In the genomic region with DNA sequence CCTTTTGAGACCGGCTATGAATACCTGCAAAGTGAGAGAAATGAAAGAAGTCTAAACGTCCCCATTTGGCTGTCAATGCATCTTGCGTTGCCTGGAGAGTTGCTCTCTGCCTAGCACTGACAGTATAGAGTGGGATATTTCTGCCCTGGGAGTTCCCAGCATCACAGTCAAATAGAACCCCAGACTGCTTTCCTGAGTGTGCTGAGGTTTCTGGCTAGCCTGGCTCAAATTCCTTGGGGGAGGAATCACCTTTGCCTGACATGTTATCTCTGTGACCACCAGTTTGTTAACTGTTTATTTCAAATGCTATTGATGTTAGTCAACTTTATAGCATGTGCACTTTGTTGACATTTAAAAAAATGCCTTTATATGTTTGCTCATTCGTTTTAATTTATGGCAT, we compare ENCODE assay signal across 16 cellular contexts.
"Had no signal": no experiment of that assay in that cellular context is flagged by ENCODE, and none has a peak within 500 bp of the region (broad histone marks: within the 10 kb centered on the region; RNA-seq: fewer than 3 reads in every experiment).

No MANE protein-coding gene starts in this region.

- H3K9me3 ChIP-seq: body of pancreas, tibial nerve, vagina had no signal

- H3K4me3 ChIP-seq: body of pancreas, tibial nerve, vagina had no signal

- ATAC-seq: activated CD8-positive, alpha-beta T cell treated with anti-CD3 and anti-CD28 coated beads for 36 hours; activated T-helper 17 cell treated with anti-CD3 and anti-CD28 coated beads, Interleukin-2, amount 50 U/mL, for 72 hours; body of pancreas; natural killer cell; stimulated activated naive CD8-positive, alpha-beta T cell treated with anti-CD3 and anti-CD28 coated beads, Interleukin-15, Interleukin-2, amounts not matched to agents 100 U/mL and 50 U/mL, for 24 hours had no signal

- H3K9me3 Mint-ChIP-seq: activated CD4-positive, alpha-beta T cell treated with anti-CD3 and anti-CD28 coated beads, Interleukin-2, amount 10 ng/mL, durations not matched to agents 24 days and 14 days; activated CD8-positive, alpha-beta T cell treated with anti-CD3 and anti-CD28 coated beads for 36 hours; activated naive CD8-positive, alpha-beta T cell treated with anti-CD3 and anti-CD28 coated beads for 36 hours; activated T-helper 17 cell treated with anti-CD3 and anti-CD28 coated beads, Interleukin-2, amount 50 U/mL, for 72 hours; natural killer cell had no signal

- H3K27ac Mint-ChIP-seq: activated CD4-positive, alpha-beta T cell treated with anti-CD3 and anti-CD28 coated beads, Interleukin-2, amount 10 ng/mL, durations not matched to agents 24 days and 14 days; activated CD8-positive, alpha-beta T cell treated with anti-CD3 and anti-CD28 coated beads for 36 hours; activated naive CD8-positive, alpha-beta T cell treated with anti-CD3 and anti-CD28 coated beads for 36 hours; activated T-helper 17 cell treated with anti-CD3 and anti-CD28 coated beads, Interleukin-2, amount 50 U/mL, for 72 hours; natural killer cell had no signal

- H3K27ac ChIP-seq: body of pancreas, parathyroid adenoma, tibial nerve, vagina had no signal

- DNase-seq: activated CD4-positive, alpha-beta T cell treated with anti-CD3 and anti-CD28 coated beads, Interleukin-2, amount 10 ng/mL, durations not matched to agents 24 days and 14 days; activated CD8-positive, alpha-beta T cell treated with anti-CD3 and anti-CD28 coated beads for 36 hours; activated naive CD4-positive, alpha-beta T cell; activated naive CD8-positive, alpha-beta T cell treated with anti-CD3 and anti-CD28 coated beads for 36 hours; activated T-cell treated with anti-CD3 and anti-CD28 coated beads, Interleukin-2, amount 50 U/mL, for 1 hour; amniotic stem cell; body of pancreas; foreskin melanocyte; natural killer cell; stimulated activated CD4-positive, alpha-beta T cell treated with anti-CD3 and anti-CD28 coated beads, Interleukin-2, amount 100 ng/mL, for 24 hours; stimulated activated naive CD8-positive, alpha-beta T cell treated with anti-CD3 and anti-CD28 coated beads, Interleukin-15, Interleukin-2, amounts not matched to agents 100 U/mL and 50 U/mL, for 24 hours; substantia nigra had no signal

- H3K4me1 Mint-ChIP-seq: activated CD4-positive, alpha-beta T cell treated with anti-CD3 and anti-CD28 coated beads, Interleukin-2, amount 10 ng/mL, durations not matched to agents 24 days and 14 days; activated T-helper 17 cell treated with anti-CD3 and anti-CD28 coated beads, Interleukin-2, amount 50 U/mL, for 72 hours; natural killer cell had no signal

- H3K27me3 ChIP-seq: body of pancreas, tibial nerve, vagina had no signal

- H3K36me3 ChIP-seq: tibial nerve, vagina had no signal

- H3K4me1 ChIP-seq: body of pancreas, parathyroid adenoma, tibial nerve, vagina had no signal

- H3K4me3 Mint-ChIP-seq: activated CD4-positive, alpha-beta T cell treated with anti-CD3 and anti-CD28 coated beads, Interleukin-2, amount 10 ng/mL, durations not matched to agents 24 days and 14 days; activated CD8-positive, alpha-beta T cell treated with anti-CD3 and anti-CD28 coated beads for 36 hours; activated naive CD8-positive, alpha-beta T cell treated with anti-CD3 and anti-CD28 coated beads for 36 hours; activated T-helper 17 cell treated with anti-CD3 and anti-CD28 coated beads, Interleukin-2, amount 50 U/mL, for 72 hours; natural killer cell had no signal

- H3K36me3 Mint-ChIP-seq: activated naive CD8-positive, alpha-beta T cell treated with anti-CD3 and anti-CD28 coated beads for 36 hours; natural killer cell had no signal
